ENCODE assay signal across 8 cellular contexts in the genomic region with DNA sequence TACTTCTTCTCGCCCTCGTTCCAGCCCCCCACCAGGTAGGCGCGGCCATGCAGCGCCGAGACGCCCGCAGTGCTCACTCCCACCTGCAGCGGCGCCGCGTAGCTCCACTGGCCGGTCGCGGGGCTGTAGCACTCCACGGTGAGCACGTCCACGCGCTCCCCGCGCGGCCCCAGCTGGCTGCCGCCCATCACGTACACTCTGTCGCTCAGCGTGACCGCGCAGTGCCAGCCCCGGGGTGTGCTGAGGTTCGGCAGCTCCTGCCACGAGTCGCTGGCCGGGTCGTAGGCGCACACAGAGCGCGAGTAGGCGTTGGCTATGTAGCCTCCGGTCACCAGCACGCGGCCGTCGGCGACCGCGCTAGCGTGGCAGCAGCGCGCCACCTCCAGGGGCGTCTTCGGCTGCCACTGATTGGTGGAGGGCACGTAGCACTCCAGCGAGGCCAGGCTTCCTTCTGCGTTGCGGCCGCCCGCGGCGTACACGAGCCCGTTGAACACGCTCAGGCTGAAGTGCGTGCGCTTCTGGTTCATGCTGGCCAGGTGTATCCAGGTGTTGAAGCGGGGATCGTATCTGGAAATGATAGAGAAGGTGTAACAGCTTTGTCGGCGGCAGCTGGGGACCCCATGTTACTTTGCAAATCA. TPM values are rescaled to one million over a fixed set of nuclear protein-coding genes. Genes with fewer than 3 reads are reported as not detected.
A peak's percentile ranks its signal among the peaks of the same experiment; 100 is the strongest.
DNase-seq lines count a peak whose midpoint lies in the region; ATAC-seq and TF ChIP-seq lines count a peak whose summit lies in the region.

No MANE protein-coding gene starts in this region.

- DNase-seq in GM10266 (ENCODE audit: extremely low spot score), result peak; percentile 47
- DNase-seq in NCI-H1048 (lab: John Stamatoyannopoulos, UW), result peak; percentile 68
- DNase-seq in T-helper 1 cell, result peak; percentile 56 to 85 (median 70)
- DNase-seq in ascending aorta (ENCODE audit: low spot score in 2 of 2), result peak; percentile 24 to 80
- DNase-seq in hypothalamus (lab: John Stamatoyannopoulos, UW), result peak in 46 of 51 donors; percentile 23 to 80 (median 54)
- DNase-seq in retina, result peak; percentile 94
- DNase-seq in NCI-H226, result no peak

- no peaks in the 10 kb centered on the region for H3K36me3 ChIP-seq in ascending aorta

- intact Hi-C loops in ascending aorta (cut with DNase I), result loop anchor here (2.0 to 10.0 kb wide), 4 partner anchors 107 to 657 kb away; partner anchors contain the start of genes GCLC and GSTA4

- peak; percentile 37 for TF ChIP-seq CTCF in GM10266 (IDR thresholded peaks at IDR 0.05; ENCODE audit: control insufficient read depth, insufficient read depth, low read depth, missing control alignments)
- TF ChIP-seq CTCF in ascending aorta (IDR thresholded peaks at IDR 0.05), result peak; percentile 9 to 31 (median 26)

- peak; percentile 68 for ATAC-seq in HG02571 (IDR thresholded peaks at IDR 0.05; ENCODE audit: unreplicated experiment)

- H3K9me3 ChIP-seq in ascending aorta, result no peaks in the 10 kb centered on the region

- H3K27ac ChIP-seq in ascending aorta, result no peak overlapping the region

- no peaks in the 10 kb centered on the region for H3K27me3 ChIP-seq in ascending aorta

- peak overlapping the region; percentile 71 for H3K4me3 ChIP-seq in ascending aorta

- peaks cover 0 to 5% of the 10 kb centered on the region in 2 donors for H3K4me1 ChIP-seq in ascending aorta

RNA-seq across cellular contexts. Expression of gene KLHL31, which starts 13.7 kb away (rescaled TPM):
- 0.21 TPM for total RNA-seq in ascending aorta
